Comparison of ENCODE assay signal across 21 cellular contexts in genomic region chr16:74053784-74054306, GRCh38.
A peak's percentile ranks its signal among the peaks of the same experiment; 100 is the strongest.
DNase-seq lines count a peak whose midpoint lies in the region; TF ChIP-seq lines count a peak whose summit lies in the region.
"Had no signal": no experiment of that assay in that cellular context is flagged by ENCODE, and none has a peak within 500 bp of the region (broad histone marks: within the 10 kb centered on the region; RNA-seq: fewer than 3 reads in every experiment).

No MANE protein-coding gene starts in this region.

- H3K27me3 ChIP-seq in cardiac muscle cell = no peaks in the 10 kb centered on the region
- no peaks in the 10 kb centered on the region for H3K27me3 ChIP-seq in right atrium auricular region
- no peaks in the 10 kb centered on the region for H3K27me3 ChIP-seq in HL-60 (ENCODE audit: insufficient read depth, poor library complexity, severe bottlenecking)
- no peaks in the 10 kb centered on the region for H3K27me3 ChIP-seq in smooth muscle cell (ENCODE audit: low read depth)
- H3K27me3 ChIP-seq: Peyer's patch had no signal

- no peak overlapping the region for H3K9ac ChIP-seq in smooth muscle cell (ENCODE audit: low read depth)
- H3K9ac ChIP-seq: SK-N-SH had no signal

- H3K36me3 ChIP-seq in cardiac muscle cell (no peaks in the 10 kb centered on the region), right atrium auricular region (no peaks in the 10 kb centered on the region), smooth muscle cell (ENCODE audit: low read depth) (no peaks in the 10 kb centered on the region)
- H3K36me3 ChIP-seq: Peyer's patch had no signal

- H3K79me2 ChIP-seq in smooth muscle cell (ENCODE audit: low read depth) = no peaks in the 10 kb centered on the region

- no peak overlapping the region for H3K4me3 ChIP-seq in cardiac muscle cell
- H3K4me3 ChIP-seq in right atrium auricular region = no peak overlapping the region
- no peak overlapping the region for H3K4me3 ChIP-seq in HL-60 (replicated peaks; ENCODE audit: insufficient read depth, low read length)
- H3K4me3 ChIP-seq in smooth muscle cell = no peak overlapping the region
- H3K4me3 ChIP-seq: Peyer's patch had no signal

- DNase-seq in cardiac muscle cell (ENCODE audit: low read depth in 1 of 2, low spot score in 1 of 2) = peak in 1 of 2 donors; percentile 31
- no peak for DNase-seq in right atrium auricular region (ENCODE audit: low spot score)
- DNase-seq in HL-60 (ENCODE audit: low read depth in 1 of 2, low spot score in 1 of 2) = no peak
- DNase-seq in inferior parietal cortex (ENCODE audit: extremely low spot score) = peak; percentile 9
- no peak for DNase-seq in smooth muscle cell (lab: John Stamatoyannopoulos, UW; ENCODE audit: unreplicated experiment)
- DNase-seq in stimulated activated CD4-positive, alpha-beta T cell treated with anti-CD3 and anti-CD28 coated beads, Interleukin-15, amount 100 ng/mL, for 24 hours = no peak
- DNase-seq in NCI-H748 (lab: John Stamatoyannopoulos, UW; ENCODE audit: unreplicated experiment) = no peak
- no peak for DNase-seq in stimulated activated CD8-positive, alpha-beta memory T cell treated with anti-CD3 and anti-CD28 coated beads, Interleukin-4, amount 100 ng/mL, for 48 hours
- DNase-seq: AML-193; CD8-positive, alpha-beta memory T cell; DMS79 treated with DMSO at 0.1 percent for 48 hours; MV-4-11; NCI-H1105 treated with DMSO at 0.1 percent for 48 hours; NCI-H146; NCI-H1930; NCI-H2227 treated with DMSO at 0.1 percent for 48 hours; NCI-H526 treated with DMSO at 0.1 percent for 48 hours; OCI-M1; Peyer's patch; SK-N-SH; SW 1271 had no signal

- peak overlapping the region; percentile 5 for H2AFZ ChIP-seq in smooth muscle cell (ENCODE audit: low read depth)

- H3K27ac ChIP-seq in cardiac muscle cell = peak overlapping the region; percentile 8
- H3K27ac ChIP-seq in right atrium auricular region = no peak overlapping the region
- peak overlapping the region; percentile 41 for H3K27ac ChIP-seq in HL-60 (replicated peaks)
- H3K27ac ChIP-seq in smooth muscle cell (ENCODE audit: low read depth) = no peak overlapping the region
- H3K27ac ChIP-seq: Peyer's patch had no signal

- H3K4me2 ChIP-seq in smooth muscle cell = no peak overlapping the region
- H3K4me2 ChIP-seq: SK-N-SH had no signal

- no peaks in the 10 kb centered on the region for H3F3A ChIP-seq in smooth muscle cell (ENCODE audit: low read depth)

- TF ChIP-seq CTCF in cardiac muscle cell (IDR thresholded peaks at IDR 0.05; ENCODE audit: low read depth, low read length) = no peak
- no peak for TF ChIP-seq CTCF in right atrium auricular region (IDR thresholded peaks at IDR 0.05)
- no peak for TF ChIP-seq CTCF in HL-60 (IDR thresholded peaks at IDR 0.05; ENCODE audit: insufficient read depth, low read length)
- no peak for TF ChIP-seq CTCF in smooth muscle cell (IDR thresholded peaks at IDR 0.05; ENCODE audit: borderline replicate concordance, insufficient read depth, poor library complexity, severe bottlenecking)

- H3K9me3 ChIP-seq in cardiac muscle cell (ENCODE audit: low read depth) (peaks cover 3% of the 10 kb centered on the region), right atrium auricular region (no peaks in the 10 kb centered on the region), smooth muscle cell (replicated peaks; ENCODE audit: low read depth) (no peaks in the 10 kb centered on the region)
- H3K9me3 ChIP-seq: Peyer's patch, SK-N-SH had no signal

- 73% methylated on average over 5 of the region's 5 CpGs for WGBS in smooth muscle cell (ENCODE audit: low lambda C conversion rate)

- H4K20me1 ChIP-seq in smooth muscle cell (ENCODE audit: low read depth) = no peaks in the 10 kb centered on the region

- H3K4me1 ChIP-seq in cardiac muscle cell (ENCODE audit: low read depth) (no peaks in the 10 kb centered on the region), right atrium auricular region (no peaks in the 10 kb centered on the region), smooth muscle cell (ENCODE audit: low read depth) (no peaks in the 10 kb centered on the region)
- H3K4me1 ChIP-seq: Peyer's patch had no signal

Comparison
In these comparisons a context has a peak if more than half of its experiments do, and no peak if none do; other contexts are left out.
1. H3K27ac ChIP-seq: peak in cardiac muscle cell (single experiment) and HL-60 (single experiment); none in right atrium auricular region (0 of 2) and smooth muscle cell (single experiment).